In the genomic region with DNA sequence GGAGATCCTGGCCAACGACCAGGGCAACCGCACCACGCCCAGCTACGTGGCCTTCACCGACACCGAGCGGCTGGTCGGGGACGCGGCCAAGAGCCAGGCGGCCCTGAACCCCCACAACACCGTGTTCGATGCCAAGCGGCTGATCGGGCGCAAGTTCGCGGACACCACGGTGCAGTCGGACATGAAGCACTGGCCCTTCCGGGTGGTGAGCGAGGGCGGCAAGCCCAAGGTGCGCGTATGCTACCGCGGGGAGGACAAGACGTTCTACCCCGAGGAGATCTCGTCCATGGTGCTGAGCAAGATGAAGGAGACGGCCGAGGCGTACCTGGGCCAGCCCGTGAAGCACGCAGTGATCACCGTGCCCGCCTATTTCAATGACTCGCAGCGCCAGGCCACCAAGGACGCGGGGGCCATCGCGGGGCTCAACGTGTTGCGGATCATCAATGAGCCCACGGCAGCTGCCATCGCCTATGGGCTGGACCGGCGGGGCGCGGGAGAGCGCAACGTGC, we compare ENCODE assay signal across 9 cellular contexts. TPM values are rescaled to one million over a fixed set of nuclear protein-coding genes. Genes with fewer than 3 reads are reported as not detected.
DNase-seq lines count a peak whose midpoint lies in the region; ATAC-seq and TF ChIP-seq lines count a peak whose summit lies in the region.
"Not testable (repeated sequence)": the region's sequence is repeated elsewhere in the genome, so short reads cannot be mapped to it uniquely, and the experiment has no call there.
"Had no signal": no experiment of that assay in that cellular context is flagged by ENCODE, and none has a peak within 500 bp of the region (broad histone marks: within the 10 kb centered on the region; RNA-seq: fewer than 3 reads in every experiment).

No MANE protein-coding gene starts in this region.

- H3F3A ChIP-seq in SK-N-SH (replicated peaks; ENCODE audit: insufficient read depth): not testable (repeated sequence)

- CTCF ChIA-PET in SK-N-SH (lab: Yijun Ruan, JAX): not testable (repeated sequence)

- POLR2A ChIA-PET in SK-N-SH (lab: Yijun Ruan, JAX): not testable (repeated sequence)

- not testable (repeated sequence) for TF ChIP-seq EP300 in SK-N-SH (IDR thresholded peaks at IDR 0.05; ENCODE audit: borderline replicate concordance in 1 of 2, low read depth in 1 of 2, low read length in 1 of 2)

- not testable (repeated sequence) for TF ChIP-seq CTCF in SK-N-SH (IDR thresholded peaks at IDR 0.05); ascending aorta (IDR thresholded peaks at IDR 0.05); fibroblast of villous mesenchyme (IDR thresholded peaks at IDR 0.05; ENCODE audit: insufficient read depth, low read depth, low read length)

- intact Hi-C loops in ascending aorta (cut with DNase I): loop anchor here (5.0 kb wide), 1 partner anchor 122 kb away; no protein-coding TSS in a partner anchor

- not testable (repeated sequence) for H3K9me3 ChIP-seq in BLaER1; SK-N-SH; ascending aorta; mononuclear cell (ENCODE audit: low read depth, low read length)

- H3K9ac ChIP-seq in BLaER1, SK-N-SH: not testable (repeated sequence)

- H3K36me3 ChIP-seq in BLaER1; SK-N-SH (replicated peaks in 1 of 2; ENCODE audit: control insufficient read depth in 1 of 2, insufficient read depth in 2 of 2, low read length in 1 of 2); ascending aorta: not testable (repeated sequence)

- H3K9me2 ChIP-seq in SK-N-SH: not testable (repeated sequence)

- H3K27ac ChIP-seq in BLaER1; SK-N-SH (ENCODE audit: low read depth in 2 of 2, low read length in 1 of 2): not testable (repeated sequence)
- peak overlapping the region; percentile 75 to 87 for H3K27ac ChIP-seq in ascending aorta

- ATAC-seq in GM19397 (IDR thresholded peaks at IDR 0.05; ENCODE audit: unreplicated experiment): peak; percentile 13
- peak; percentile 5 for ATAC-seq in HG03064 (IDR thresholded peaks at IDR 0.05; ENCODE audit: low read depth, unreplicated experiment)

- peaks cover 11% of the 10 kb centered on the region for H3K27me3 ChIP-seq in BLaER1
- not testable (repeated sequence) for H3K27me3 ChIP-seq in SK-N-SH (ENCODE audit: insufficient read depth); ascending aorta; mononuclear cell (ENCODE audit: insufficient read depth, low read length)

- H4K20me1 ChIP-seq in BLaER1; SK-N-SH (ENCODE audit: insufficient read depth): not testable (repeated sequence)

- 50% methylated on average over 2 of the region's 53 CpGs for whole genome bisulfite sequencing in SK-N-SH (ENCODE audit: low lambda C conversion rate)

- H3K79me2 ChIP-seq in SK-N-SH (ENCODE audit: insufficient read depth): not testable (repeated sequence)

- DNase-seq in SK-N-SH; fibroblast of villous mesenchyme (ENCODE audit: low read depth): not testable (repeated sequence)
- DNase-seq in ascending aorta (ENCODE audit: low spot score in 2 of 2): peak in 1 of 2 donors; percentile 65
- peak; percentile 20 for DNase-seq in stimulated activated CD4-positive, alpha-beta T cell treated with anti-CD3 and anti-CD28 coated beads, Interleukin-1b, Interleukin-23, amount 100 ng/mL, for 48 hours

- H2AFZ ChIP-seq in SK-N-SH (ENCODE audit: low read depth): not testable (repeated sequence)

- H3K4me3 ChIP-seq in BLaER1 (peak overlapping the region; percentile 79), SK-N-SH (ENCODE audit: low read depth in 2 of 2, low read length in 1 of 2) (peak overlapping the region; percentile 35 to 50; a peak in 3 of 4 replicates), ascending aorta (peak overlapping the region; percentile 50 to 73), fibroblast of villous mesenchyme (ENCODE audit: low read depth, low read length) (peak overlapping the region; percentile 40), mononuclear cell (ENCODE audit: low read length) (peak overlapping the region; percentile 70)

- TF ChIP-seq RAD21 in SK-N-SH (IDR thresholded peaks at IDR 0.05; ENCODE audit: low read length): not testable (repeated sequence)

- peak overlapping the region; percentile 73 for H3K4me2 ChIP-seq in BLaER1
- H3K4me2 ChIP-seq in SK-N-SH: not testable (repeated sequence)

- not testable (repeated sequence) for H3K4me1 ChIP-seq in BLaER1; SK-N-SH (ENCODE audit: control insufficient read depth in 1 of 2, insufficient read depth in 2 of 2, low read depth in 1 of 2, low read length in 1 of 2); ascending aorta
- peaks cover 20% of the 10 kb centered on the region for H3K4me1 ChIP-seq in mononuclear cell (ENCODE audit: insufficient read depth, low read length)

RNA-seq across cellular contexts. Expression of gene HSPA6, which starts 0.5 kb away (rescaled TPM):
- polyA plus RNA-seq in SK-N-SH (2012; rRNA removed): 0.07 and 0.10 TPM in 2 replicates
- polyA plus RNA-seq in SK-N-SH (2012; cell fraction: cytosol; rRNA removed): 0.05 and 0.12 TPM in 2 replicates
- polyA plus RNA-seq in SK-N-SH (2012; cell fraction: nucleus; rRNA removed): 0.13 and 0.46 TPM in 2 replicates
- total RNA-seq in ascending aorta (1.9 TPM), fibroblast of villous mesenchyme (under 0.01 TPM in 2 replicates), mononuclear cell (2.8 TPM)

RNA-seq across cellular contexts. Expression of gene FCGR2A, which starts 19.5 kb away (rescaled TPM):
- 0.89 and 1.1 TPM in 2 replicates for polyA plus RNA-seq in SK-N-SH (2012; rRNA removed)
- polyA plus RNA-seq in SK-N-SH (2012; cell fraction: cytosol; rRNA removed): 1.5 and 2.2 TPM in 2 replicates
- 0.27 and 0.62 TPM in 2 replicates for polyA plus RNA-seq in SK-N-SH (2012; cell fraction: nucleus; rRNA removed)
- 23.6 TPM for total RNA-seq in ascending aorta
- under 0.01 TPM in 2 replicates for total RNA-seq in fibroblast of villous mesenchyme
- total RNA-seq in mononuclear cell: 182 TPM
- total RNA-seq: glomerular endothelial cell had no signal

RNA-seq across cellular contexts. Expression of gene FCGR3A, which starts 24.8 kb away (rescaled TPM):
- polyA plus RNA-seq in SK-N-SH (2012; rRNA removed): not detected in 2 replicates
- polyA plus RNA-seq in SK-N-SH (2012; cell fraction: cytosol; rRNA removed): not detected in 2 replicates
- polyA plus RNA-seq in SK-N-SH (2012; cell fraction: nucleus; rRNA removed): not detected in 2 replicates
- total RNA-seq in ascending aorta: 8.8 TPM
- not detected in 2 replicates for total RNA-seq in fibroblast of villous mesenchyme
- total RNA-seq in mononuclear cell: 27.8 TPM
- total RNA-seq: glomerular endothelial cell had no signal

Comparison
In these comparisons a context has a peak if more than half of its experiments do, and no peak if none do; other contexts are left out.
1. RNA of gene FCGR2A, which starts 19.5 kb away (total RNA-seq): 182 TPM in mononuclear cell (single experiment) and 23.6 TPM in ascending aorta (single experiment); under 0.01 TPM in fibroblast of villous mesenchyme; every median in the first group is over 10 times any median in the second.
2. Peak in every context shown above with its lines, with median percentiles within 50 percentile points of each other: H3K4me3 ChIP-seq.